In genomic region chr13:45206340-45206739, GRCh38 we compare ENCODE assay signal across 9 cellular contexts. TPM values are rescaled to one million over a fixed set of nuclear protein-coding genes. Genes with fewer than 3 reads are reported as not detected.
DNase-seq lines count a peak whose midpoint lies in the region; ATAC-seq and TF ChIP-seq lines count a peak whose summit lies in the region.
"Had no signal": no experiment of that assay in that cellular context is flagged by ENCODE, and none has a peak within 500 bp of the region (broad histone marks: within the 10 kb centered on the region; RNA-seq: fewer than 3 reads in every experiment).

No MANE protein-coding gene starts in this region.

- H3K27me3 ChIP-seq in left ventricle myocardium inferior (ENCODE audit: low read depth) (no peaks in the 10 kb centered on the region), aorta (ENCODE audit: control insufficient read depth in 1 of 2, insufficient read depth in 2 of 2, low read length in 1 of 2) (no peaks in the 10 kb centered on the region), upper lobe of right lung (no peaks in the 10 kb centered on the region)

- no peaks in the 10 kb centered on the region for H3K9me3 Mint-ChIP-seq in T-helper 2 cell treated with Interferon-gamma antibody and Interleukin-4, amounts not matched to agents 5 μg/mL and 100 μg/mL, for 36 hours
- no peaks in the 10 kb centered on the region for H3K9me3 Mint-ChIP-seq in nephron progenitor cell

- H3K4me3 Mint-ChIP-seq in T-helper 2 cell treated with Interferon-gamma antibody and Interleukin-4, amounts not matched to agents 5 μg/mL and 100 μg/mL, for 36 hours = no peak overlapping the region
- no peak overlapping the region for H3K4me3 Mint-ChIP-seq in nephron progenitor cell
- H3K4me3 Mint-ChIP-seq: dendritic cell treated with granulocyte-macrophage colony-stimulating factor and Interleukin-4, amounts not matched to agents 40 ng/mL and 50 ng/mL, for 4 days had no signal

- no peaks in the 10 kb centered on the region for H3K27me3 Mint-ChIP-seq in T-helper 2 cell treated with Interferon-gamma antibody and Interleukin-4, amounts not matched to agents 5 μg/mL and 100 μg/mL, for 36 hours (ENCODE audit: low read depth)
- no peaks in the 10 kb centered on the region for H3K27me3 Mint-ChIP-seq in nephron progenitor cell (ENCODE audit: low read depth, poor library complexity)
- H3K27me3 Mint-ChIP-seq: dendritic cell treated with granulocyte-macrophage colony-stimulating factor and Interleukin-4, amounts not matched to agents 40 ng/mL and 50 ng/mL, for 4 days had no signal

- H3K4me3 ChIP-seq in AG10803 (ENCODE audit: low read length) = no peak overlapping the region
- no peak overlapping the region for H3K4me3 ChIP-seq in left ventricle myocardium inferior
- H3K4me3 ChIP-seq in aorta (ENCODE audit: low read length in 2 of 2) = no peak overlapping the region
- H3K4me3 ChIP-seq in upper lobe of right lung = no peak overlapping the region

- H3K27ac ChIP-seq in left ventricle myocardium inferior (replicated peaks) (peak overlapping the region; percentile 83), aorta (ENCODE audit: low read depth in 1 of 2, low read length in 2 of 2) (peak overlapping the region; percentile 57 to 78), upper lobe of right lung (no peak overlapping the region)

- H3K36me3 ChIP-seq in left ventricle myocardium inferior (peaks cover 11% of the 10 kb centered on the region), aorta (ENCODE audit: control insufficient read depth in 1 of 2, insufficient read depth in 2 of 2, low read length in 1 of 2) (peaks cover 0 to 3% of the 10 kb centered on the region in 2 donors), upper lobe of right lung (peaks cover 6% of the 10 kb centered on the region)

- peaks cover 10% of the 10 kb centered on the region for H3K36me3 Mint-ChIP-seq in T-helper 2 cell treated with Interferon-gamma antibody and Interleukin-4, amounts not matched to agents 5 μg/mL and 100 μg/mL, for 36 hours (ENCODE audit: low read depth)
- peaks cover 47% of the 10 kb centered on the region for H3K36me3 Mint-ChIP-seq in nephron progenitor cell (ENCODE audit: low read depth)

- no peaks in the 10 kb centered on the region for H3K9me3 ChIP-seq in left ventricle myocardium inferior (replicated peaks)
- H3K9me3 ChIP-seq in aorta (ENCODE audit: control insufficient read depth, low read length) = no peaks in the 10 kb centered on the region
- no peaks in the 10 kb centered on the region for H3K9me3 ChIP-seq in upper lobe of right lung

- no peak overlapping the region for H3K27ac Mint-ChIP-seq in T-helper 2 cell treated with Interferon-gamma antibody and Interleukin-4, amounts not matched to agents 5 μg/mL and 100 μg/mL, for 36 hours
- H3K27ac Mint-ChIP-seq in nephron progenitor cell = no peak overlapping the region
- H3K27ac Mint-ChIP-seq: dendritic cell treated with granulocyte-macrophage colony-stimulating factor and Interleukin-4, amounts not matched to agents 40 ng/mL and 50 ng/mL, for 4 days had no signal

- peaks cover 3% of the 10 kb centered on the region for H3K4me1 Mint-ChIP-seq in T-helper 2 cell treated with Interferon-gamma antibody and Interleukin-4, amounts not matched to agents 5 μg/mL and 100 μg/mL, for 36 hours (ENCODE audit: low read depth)
- no peaks in the 10 kb centered on the region for H3K4me1 Mint-ChIP-seq in nephron progenitor cell

- ATAC-seq in GM21723 (IDR thresholded peaks at IDR 0.05; ENCODE audit: unreplicated experiment) = peak; percentile 50
- no peak for ATAC-seq in aorta (ENCODE audit: low FRiP score)
- no peak for ATAC-seq in upper lobe of right lung

- H3K4me1 ChIP-seq in left ventricle myocardium inferior (peaks cover 33% of the 10 kb centered on the region), aorta (ENCODE audit: control insufficient read depth in 1 of 2, insufficient read depth in 2 of 2, low read length in 2 of 2) (peaks cover 0 to 3% of the 10 kb centered on the region in 2 donors), upper lobe of right lung (peaks cover 4% of the 10 kb centered on the region)

- DNase-seq in AG10803 (ENCODE audit: low read depth) (peak; percentile 93), left ventricle myocardium inferior (no peak), aorta (no peak), Ammon's horn (ENCODE audit: low spot score) (no peak), nephron progenitor cell (no peak), upper lobe of right lung (no peak)
- peak; percentile 10 for DNase-seq in T-helper 2 cell treated with Interferon-gamma antibody and Interleukin-4, amounts not matched to agents 5 μg/mL and 100 μg/mL, for 36 hours (ENCODE audit: low spot score)

- intact Hi-C loops in left ventricle myocardium inferior (cut with micrococcal nuclease) (no loop called here), aorta (cut with DNase I) (no loop called here), upper lobe of right lung (cut with DNase I) (no loop called here)

- no peak for TF ChIP-seq CTCF in AG10803 (conservative IDR thresholded peaks at IDR 0.05; ENCODE audit: low read length)
- no peak for TF ChIP-seq CTCF in left ventricle myocardium inferior (IDR thresholded peaks at IDR 0.05; ENCODE audit: borderline replicate concordance)
- no peak for TF ChIP-seq CTCF in nephron progenitor cell (IDR thresholded peaks at IDR 0.05)
- TF ChIP-seq CTCF in upper lobe of right lung (IDR thresholded peaks at IDR 0.05) = no peak

RNA-seq across cellular contexts. Expression of gene KCTD4, which starts 5.5 kb away (rescaled TPM):
- 0.11 TPM for total RNA-seq in left ventricle myocardium inferior
- under 1 TPM in 1 of 2 donors, not detected in 1; 0.60 TPM for total RNA-seq in aorta
- under 1 TPM; 0.25 to 0.26 TPM for polyA plus RNA-seq in aorta
- total RNA-seq in upper lobe of right lung = not detected

Comparison
In these comparisons a context has a peak if more than half of its experiments do, and no peak if none do; other contexts are left out.
1. DNase-seq: peak in AG10803 (single experiment) and T-helper 2 cell treated with Interferon-gamma antibody and Interleukin-4, amounts not matched to agents 5 μg/mL and 100 μg/mL, for 36 hours (single experiment); none in left ventricle myocardium inferior (single experiment), aorta (0 of 2), Ammon's horn (single experiment), nephron progenitor cell (single experiment) and upper lobe of right lung (single experiment).